11 cellular contexts compared by ENCODE assay signal in the genomic region with DNA sequence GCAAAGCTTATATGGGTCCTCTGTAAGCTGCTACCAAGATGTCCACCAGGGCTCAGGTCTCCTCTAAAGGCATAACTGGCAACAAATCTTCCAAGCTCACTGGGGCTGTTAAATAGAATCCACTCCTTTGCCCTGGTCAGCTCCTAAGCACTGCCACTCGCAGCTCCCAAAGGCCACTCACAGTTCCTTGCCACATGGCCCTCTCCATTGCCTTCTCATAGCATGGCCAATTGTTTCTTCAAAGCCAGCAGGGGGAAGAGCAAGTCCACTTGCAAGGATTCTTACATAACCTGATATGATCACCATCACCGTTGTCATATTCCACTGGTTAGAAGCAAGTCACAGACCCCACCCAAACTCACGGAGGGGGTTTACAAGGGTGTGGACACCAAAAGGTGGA.
"Had no signal": no experiment of that assay in that cellular context is flagged by ENCODE, and none has a peak within 500 bp of the region (broad histone marks: within the 10 kb centered on the region; RNA-seq: fewer than 3 reads in every experiment).

No MANE protein-coding gene starts in this region.

- FAIRE-seq: H1, H54 had no signal

- H3K4me2 ChIP-seq: GM23338 had no signal

- H3K9me3 ChIP-seq: HAP-1 had no signal

- H2AFZ ChIP-seq: GM23248, GM23338 had no signal

- DNase-seq: GM23248, GOT3, H7, H9, HCEC 1CT, HFFc6 had no signal

- ATAC-seq: GM23338, HCT116 had no signal

- H3K9ac ChIP-seq: GM23248 had no signal

- H3K27ac ChIP-seq: GM23248 had no signal

- H3K36me3 ChIP-seq: HAP-1 had no signal

- H3K4me1 ChIP-seq: HAP-1 had no signal

- H3K4me3 ChIP-seq: GM23248, GM23338, HAP-1 had no signal
